ENCODE assay signal across 1 cellular context in the genomic region with DNA sequence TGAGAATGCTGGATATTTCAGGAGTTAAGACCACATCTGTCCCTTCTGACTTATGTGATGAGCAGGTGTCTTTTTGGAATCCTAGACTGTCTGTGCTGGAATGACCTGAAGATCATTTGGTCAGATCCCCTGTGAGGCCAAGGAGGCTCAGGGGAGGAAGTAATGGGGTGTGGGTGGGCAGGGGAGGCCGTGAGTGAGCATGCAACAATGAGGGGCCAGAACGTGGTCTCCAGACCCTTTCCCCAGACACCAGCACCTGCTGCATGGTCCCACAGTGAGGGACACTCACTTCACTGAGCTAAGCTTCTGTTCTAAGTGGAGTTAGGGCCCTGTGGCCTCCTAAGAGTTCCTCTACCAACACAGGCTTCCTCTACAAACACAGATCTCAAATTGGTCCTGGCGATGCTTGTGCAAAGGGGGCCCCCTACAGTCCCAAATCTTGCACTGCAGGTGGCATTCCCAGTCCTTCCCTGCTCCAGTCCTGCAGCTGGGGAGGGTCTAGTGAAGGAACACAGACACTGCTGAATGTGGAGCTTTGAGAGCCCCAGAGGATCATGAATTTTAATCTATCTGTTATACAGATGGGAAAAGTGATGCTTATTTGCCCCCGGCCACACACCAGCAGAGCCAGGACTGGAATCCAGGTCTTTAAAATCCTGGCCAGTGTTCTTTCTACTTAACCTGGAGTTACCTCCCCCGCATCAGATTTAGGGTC.
TF ChIP-seq lines count a peak whose summit lies in the region.

No MANE protein-coding gene starts in this region.

TF ChIP-seq in H1, 55 proteins besides CTCF, POLR2A, EP300 and RAD21:
- TF ChIP-seq ATF2 (IDR thresholded peaks at IDR 0.05; ENCODE audit: low read length) (peak; percentile 65; the same call in 1 of the 2 replicates), BACH1 (IDR thresholded peaks at IDR 0.05; ENCODE audit: low read length) (no peak), TEAD4 (IDR thresholded peaks at IDR 0.05; ENCODE audit: low read depth, low read length) (0 out of 2 replicates have a peak, but pooled peaks have one; percentile 23), CREB1 (IDR thresholded peaks at IDR 0.05) (no peak), RBBP5 (IDR thresholded peaks at IDR 0.05; ENCODE audit: borderline replicate concordance, low read depth, low read length) (0 out of 2 replicates have a peak, but pooled peaks have one; percentile 7)
